In the genomic region with DNA sequence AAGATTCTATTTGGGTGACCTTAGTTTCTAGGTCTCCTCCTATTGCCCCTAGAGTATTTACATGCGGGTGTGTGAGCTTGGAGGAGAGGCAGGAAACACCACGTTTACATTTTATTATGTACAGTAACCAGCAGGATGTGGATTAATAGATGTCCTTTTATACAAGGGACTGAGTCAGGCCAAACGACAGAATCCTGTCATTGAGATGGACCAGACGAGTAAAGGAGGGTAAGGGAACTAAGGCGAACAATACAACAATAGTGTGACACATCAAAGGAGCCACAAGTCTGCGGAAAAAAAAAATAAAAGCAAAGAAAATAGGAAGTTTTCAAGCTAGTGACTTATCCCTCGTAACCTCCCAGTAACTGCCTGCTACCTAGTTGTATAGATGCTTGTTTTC, we compare ENCODE assay signal across 29 cellular contexts.
DNase-seq lines count a peak whose midpoint lies in the region; ATAC-seq and TF ChIP-seq lines count a peak whose summit lies in the region.
"Had no signal": no experiment of that assay in that cellular context is flagged by ENCODE, and none has a peak within 500 bp of the region (broad histone marks: within the 10 kb centered on the region; RNA-seq: fewer than 3 reads in every experiment).

No MANE protein-coding gene starts in this region.

- no peaks in the 10 kb centered on the region for H3K9me3 Mint-ChIP-seq in endothelial cell (ENCODE audit: unreplicated experiment)
- H3K9me3 Mint-ChIP-seq: activated B cell treated with CpG ODN at 0.5 μM for 24 hours; activated CD4-positive, alpha-beta memory T cell treated with anti-CD3 and anti-CD28 coated beads for 36 hours; activated naive CD4-positive, alpha-beta T cell treated with anti-CD3 and anti-CD28 coated beads, Interleukin-2, amount 50 U/mL, for 72 hours; activated T-helper 2 cell treated with anti-CD3 and anti-CD28 coated beads, Interferon-gamma antibody, Interleukin-2, Interleukin-4, amounts not matched to agents 10 μg/mL and 5 μg/mL and 100 μg/mL, durations not matched to agents 14 hours and 24 hours and 36 hours; CD8-positive, alpha-beta T cell; dendritic cell treated with granulocyte-macrophage colony-stimulating factor and Interleukin-4, amounts not matched to agents 40 ng/mL and 50 ng/mL, for 4 days had no signal

- intact Hi-C loops in A673 (cut with micrococcal nuclease; ENCODE audit: unreplicated experiment) = loop anchor here (10.0 kb wide), 2 partner anchors 579 to 669 kb away; no protein-coding TSS in a partner anchor

- H3K4me3 ChIP-seq in A673 (ENCODE audit: low read depth, low read length, poor library complexity, severe bottlenecking) (no peak overlapping the region), mucosa of rectum (ENCODE audit: low read length in 2 of 2) (no peak overlapping the region), Peyer's patch (no peak overlapping the region)
- H3K4me3 ChIP-seq: sigmoid colon, thoracic aorta, uterus had no signal

- no TSS peak for BruUV-seq in A673 (replicated peaks; lab: Mats Ljungman, UMichigan)

- CTCF ChIA-PET in A673 (lab: Charles Lee) = no interaction called here

- H3K4me3 Mint-ChIP-seq in endothelial cell (ENCODE audit: unreplicated experiment) = peak overlapping the region; percentile 50
- H3K4me3 Mint-ChIP-seq: activated B cell treated with CpG ODN at 0.5 μM for 24 hours; activated CD4-positive, alpha-beta memory T cell treated with anti-CD3 and anti-CD28 coated beads for 36 hours; CD8-positive, alpha-beta T cell; dendritic cell treated with granulocyte-macrophage colony-stimulating factor and Interleukin-4, amounts not matched to agents 40 ng/mL and 50 ng/mL, for 4 days had no signal

- TF ChIP-seq POLR2A in Peyer's patch (IDR thresholded peaks at IDR 0.05) = no peak

- H3K36me3 ChIP-seq in A673 (ENCODE audit: insufficient read depth, low read length, poor library complexity, severe bottlenecking) (peaks cover 20% of the 10 kb centered on the region), mucosa of rectum (ENCODE audit: control insufficient read depth in 2 of 2, insufficient read depth in 2 of 2, low read length in 2 of 2) (peaks cover 9% of the 10 kb centered on the region in 2 donors), Peyer's patch (peaks cover 0 to 1% (median 0%) of the 10 kb centered on the region in 3 donors)
- H3K36me3 ChIP-seq: uterus had no signal

- DNase-seq in A673 (ENCODE audit: low spot score) (no peak), SW480 (ENCODE audit: low spot score) (peak; percentile 7), endothelial cell (ENCODE audit: low spot score) (no peak), Peyer's patch (no peak), COLO668 (lab: John Stamatoyannopoulos, UW; ENCODE audit: unreplicated experiment) (no peak), superior temporal gyrus (ENCODE audit: extremely low spot score) (no peak)
- DNase-seq: activated B cell treated with CpG ODN at 0.5 μM for 24 hours; activated CD4-positive, alpha-beta memory T cell treated with anti-CD3 and anti-CD28 coated beads for 36 hours; AML-193; anterior cingulate cortex; CD8-positive, alpha-beta T cell; DMS153; Kasumi-1; mammary epithelial cell; NCI-H1436; NCI-H2107; NCI-H446 treated with DMSO at 0.1 percent for 48 hours; Right ventricle myocardium superior; sigmoid colon; stimulated activated naive CD4-positive, alpha-beta T cell; T-helper 9 cell; uterus had no signal

- POLR2A ChIA-PET in A673 (lab: Charles Lee; ENCODE audit: low non-redundant PET) = interaction anchor here (0.6 kb wide), 1 partner anchor 761 kb away, joined by 7 read pairs; no protein-coding TSS in a partner anchor

- H3K4me1 ChIP-seq in A673 (ENCODE audit: insufficient read depth, low read length, poor library complexity, severe bottlenecking) (peaks cover 6% of the 10 kb centered on the region), mucosa of rectum (ENCODE audit: control insufficient read depth in 2 of 2, insufficient read depth in 2 of 2, low read length in 2 of 2) (peaks cover 19 to 45% of the 10 kb centered on the region in 2 donors), Peyer's patch (peaks cover 0 to 4% (median 0%) of the 10 kb centered on the region in 4 donors)
- H3K4me1 ChIP-seq: sigmoid colon, uterus had no signal

- H3K9me3 ChIP-seq in A673 (ENCODE audit: low read depth, low read length, poor library complexity, severe bottlenecking) (no peaks in the 10 kb centered on the region), mucosa of rectum (ENCODE audit: control insufficient read depth in 2 of 2, low read length in 2 of 2) (no peaks in the 10 kb centered on the region), Peyer's patch (no peaks in the 10 kb centered on the region)
- H3K9me3 ChIP-seq: sigmoid colon, thoracic aorta, uterus had no signal

- ATAC-seq in HG02970 (IDR thresholded peaks at IDR 0.05; ENCODE audit: low FRiP score, unreplicated experiment) = no peak
- ATAC-seq: activated naive CD4-positive, alpha-beta T cell treated with anti-CD3 and anti-CD28 coated beads, Interleukin-2, amount 50 U/mL, for 72 hours; CD8-positive, alpha-beta T cell had no signal

- no peak overlapping the region for H3K9ac ChIP-seq in mucosa of rectum (ENCODE audit: low read depth in 1 of 2, low read length in 2 of 2)

- TF ChIP-seq CTCF in A673 (conservative IDR thresholded peaks at IDR 0.05; ENCODE audit: low read depth, low read length) (no peak), endothelial cell (IDR thresholded peaks at IDR 0.05; ENCODE audit: unreplicated experiment) (no peak), Peyer's patch (IDR thresholded peaks at IDR 0.05) (no peak)

- peak overlapping the region; percentile 24 for H3K27ac ChIP-seq in A673 (ENCODE audit: low read depth, low read length, poor library complexity, severe bottlenecking)
- peak overlapping the region; percentile 1 to 53 for H3K27ac ChIP-seq in mucosa of rectum (ENCODE audit: low read depth in 2 of 2, low read length in 2 of 2)
- H3K27ac ChIP-seq in Peyer's patch = no peak overlapping the region
- H3K27ac ChIP-seq: HL-60, sigmoid colon, uterus had no signal

- H3K27ac Mint-ChIP-seq in endothelial cell (ENCODE audit: unreplicated experiment) = peak overlapping the region; percentile 93
- H3K27ac Mint-ChIP-seq: activated B cell treated with CpG ODN at 0.5 μM for 24 hours; activated CD4-positive, alpha-beta memory T cell treated with anti-CD3 and anti-CD28 coated beads for 36 hours; activated T-helper 2 cell treated with anti-CD3 and anti-CD28 coated beads, Interferon-gamma antibody, Interleukin-2, Interleukin-4, amounts not matched to agents 10 μg/mL and 5 μg/mL and 100 μg/mL, durations not matched to agents 14 hours and 24 hours and 36 hours; CD8-positive, alpha-beta T cell; dendritic cell treated with granulocyte-macrophage colony-stimulating factor and Interleukin-4, amounts not matched to agents 40 ng/mL and 50 ng/mL, for 4 days had no signal

- H3K36me3 Mint-ChIP-seq in endothelial cell (ENCODE audit: low read depth, unreplicated experiment) = peaks cover 71% of the 10 kb centered on the region

- H3K27me3 Mint-ChIP-seq in endothelial cell (ENCODE audit: unreplicated experiment) = peaks cover 28% of the 10 kb centered on the region
- H3K27me3 Mint-ChIP-seq: activated B cell treated with CpG ODN at 0.5 μM for 24 hours; activated CD4-positive, alpha-beta memory T cell treated with anti-CD3 and anti-CD28 coated beads for 36 hours; dendritic cell treated with granulocyte-macrophage colony-stimulating factor and Interleukin-4, amounts not matched to agents 40 ng/mL and 50 ng/mL, for 4 days had no signal

- H3K4me1 Mint-ChIP-seq in endothelial cell (ENCODE audit: unreplicated experiment) = peaks cover 61% of the 10 kb centered on the region
- H3K4me1 Mint-ChIP-seq: activated B cell treated with CpG ODN at 0.5 μM for 24 hours had no signal

- no peaks in the 10 kb centered on the region for H3K27me3 ChIP-seq in A673 (replicated peaks; ENCODE audit: insufficient read depth, low read depth, low read length, poor library complexity)
- H3K27me3 ChIP-seq in mucosa of rectum (ENCODE audit: control insufficient read depth in 2 of 2, insufficient read depth in 2 of 2, low read length in 2 of 2) = no peaks in the 10 kb centered on the region
- H3K27me3 ChIP-seq in Peyer's patch = no peaks in the 10 kb centered on the region
- H3K27me3 ChIP-seq: sigmoid colon, uterus had no signal

Comparison
In these comparisons a context has a peak if more than half of its experiments do, and no peak if none do; other contexts are left out.
1. H3K27ac ChIP-seq: peak in A673 (single experiment) and mucosa of rectum (2 of 2); none in Peyer's patch (0 of 4).